2 cellular contexts compared by ENCODE assay signal in the genomic region with DNA sequence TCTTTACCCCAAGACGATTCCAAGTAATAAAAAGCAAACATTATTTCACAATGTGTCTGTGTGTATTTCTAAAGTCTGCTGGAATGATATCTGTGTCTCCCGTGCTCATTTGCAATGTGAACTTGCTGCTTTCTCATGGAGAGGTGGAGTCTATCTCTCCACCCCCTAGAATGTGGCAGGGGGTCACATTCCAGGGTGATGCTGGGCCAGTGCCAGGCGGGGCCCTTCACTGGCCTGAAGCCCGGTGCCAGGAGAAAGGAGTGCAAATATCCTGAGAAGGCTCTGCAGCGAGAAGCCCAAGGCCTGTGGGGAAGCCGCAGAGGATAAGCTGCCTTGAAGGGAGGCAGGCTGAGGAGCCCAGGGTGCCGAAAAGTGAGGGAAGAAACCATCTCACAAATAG.
TF ChIP-seq lines count a peak whose summit lies in the region.

No MANE protein-coding gene starts in this region.

TF ChIP-seq in endothelial cell of umbilical vein, 7 proteins besides CTCF, POLR2A, EP300 and RAD21:
- TF ChIP-seq GATA2 (IDR thresholded peaks at IDR 0.05; ENCODE audit: insufficient read depth, insufficient read length, low read depth, low read length) (no peak), EZH2 (IDR thresholded peaks at IDR 0.05; ENCODE audit: borderline replicate concordance, low read depth, low read length, severe bottlenecking) (no peak), FOS (IDR thresholded peaks at IDR 0.05; ENCODE audit: borderline replicate concordance, insufficient read depth, low read length) (no peak), POLR2AphosphoS5 (IDR thresholded peaks at IDR 0.05; ENCODE audit: insufficient read depth, low read depth, low read length) (no peak), JUN (IDR thresholded peaks at IDR 0.05; ENCODE audit: borderline replicate concordance, insufficient read depth, insufficient read length, low read depth) (no peak), MYC (IDR thresholded peaks at IDR 0.05; ENCODE audit: low read depth, low read length) (no peak)
- TF ChIP-seq, protein P1, sequence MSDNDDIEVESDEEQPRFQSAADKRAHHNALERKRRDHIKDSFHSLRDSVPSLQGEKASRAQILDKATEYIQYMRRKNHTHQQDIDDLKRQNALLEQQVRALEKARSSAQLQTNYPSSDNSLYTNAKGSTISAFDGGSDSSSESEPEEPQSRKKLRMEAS (IDR thresholded peaks at IDR 0.05; ENCODE audit: insufficient read depth, insufficient read length): no peak

TF ChIP-seq in HepG2, 621 proteins besides CTCF, POLR2A, EP300 and RAD21:
- TF ChIP-seq, protein P2, sequence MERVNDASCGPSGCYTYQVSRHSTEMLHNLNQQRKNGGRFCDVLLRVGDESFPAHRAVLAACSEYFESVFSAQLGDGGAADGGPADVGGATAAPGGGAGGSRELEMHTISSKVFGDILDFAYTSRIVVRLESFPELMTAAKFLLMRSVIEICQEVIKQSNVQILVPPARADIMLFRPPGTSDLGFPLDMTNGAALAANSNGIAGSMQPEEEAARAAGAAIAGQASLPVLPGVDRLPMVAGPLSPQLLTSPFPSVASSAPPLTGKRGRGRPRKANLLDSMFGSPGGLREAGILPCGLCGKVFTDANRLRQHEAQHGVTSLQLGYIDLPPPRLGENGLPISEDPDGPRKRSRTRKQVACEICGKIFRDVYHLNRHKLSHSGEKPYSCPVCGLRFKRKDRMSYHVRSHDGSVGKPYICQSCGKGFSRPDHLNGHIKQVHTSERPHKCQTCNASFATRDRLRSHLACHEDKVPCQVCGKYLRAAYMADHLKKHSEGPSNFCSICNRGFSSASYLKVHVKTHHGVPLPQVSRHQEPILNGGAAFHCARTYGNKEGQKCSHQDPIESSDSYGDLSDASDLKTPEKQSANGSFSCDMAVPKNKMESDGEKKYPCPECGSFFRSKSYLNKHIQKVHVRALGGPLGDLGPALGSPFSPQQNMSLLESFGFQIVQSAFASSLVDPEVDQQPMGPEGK (CRISPR knock-in tag; IDR thresholded peaks at IDR 0.05): peak; percentile 49; the same call in 1 of the 2 replicates
- TF ChIP-seq TEAD3 (CRISPR knock-in tag; optimal IDR thresholded peaks at IDR 0.05; ENCODE audit: borderline replicate concordance): peak; percentile 88
- TF ChIP-seq, protein P3, sequence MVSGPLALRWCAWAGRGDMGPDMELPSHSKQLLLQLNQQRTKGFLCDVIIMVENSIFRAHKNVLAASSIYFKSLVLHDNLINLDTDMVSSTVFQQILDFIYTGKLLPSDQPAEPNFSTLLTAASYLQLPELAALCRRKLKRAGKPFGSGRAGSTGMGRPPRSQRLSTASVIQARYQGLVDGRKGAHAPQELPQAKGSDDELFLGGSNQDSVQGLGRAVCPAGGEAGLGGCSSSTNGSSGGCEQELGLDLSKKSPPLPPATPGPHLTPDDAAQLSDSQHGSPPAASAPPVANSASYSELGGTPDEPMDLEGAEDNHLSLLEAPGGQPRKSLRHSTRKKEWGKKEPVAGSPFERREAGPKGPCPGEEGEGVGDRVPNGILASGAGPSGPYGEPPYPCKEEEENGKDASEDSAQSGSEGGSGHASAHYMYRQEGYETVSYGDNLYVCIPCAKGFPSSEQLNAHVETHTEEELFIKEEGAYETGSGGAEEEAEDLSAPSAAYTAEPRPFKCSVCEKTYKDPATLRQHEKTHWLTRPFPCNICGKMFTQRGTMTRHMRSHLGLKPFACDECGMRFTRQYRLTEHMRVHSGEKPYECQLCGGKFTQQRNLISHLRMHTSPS (CRISPR knock-in tag; IDR thresholded peaks at IDR 0.05; ENCODE audit: low read depth): 0 out of 2 replicates have a peak, but pooled peaks have one; percentile 22
- no peak for TF ChIP-seq ZNF616 (CRISPR knock-in tag; IDR thresholded peaks at IDR 0.05; ENCODE audit: low read depth)
TF ChIP-seq in HepG2: peak in this region for 3.
